8 cellular contexts compared by ENCODE assay signal in genomic region chr9:5450360-5451051, GRCh38. TPM values are rescaled to one million over a fixed set of nuclear protein-coding genes. Genes with fewer than 3 reads are reported as not detected.
DNase-seq lines count a peak whose midpoint lies in the region; ATAC-seq and TF ChIP-seq lines count a peak whose summit lies in the region.

TSS of gene CD274 (plus strand) at chr9:5450542. CDS start at chr9:5456114, 5,572 bp downstream.

- H3K4me1 ChIP-seq in PC-3 (ENCODE audit: insufficient read depth, low read length): peaks cover 82% of the 10 kb centered on the region

- H3K27ac ChIP-seq in PC-3 (ENCODE audit: low read length): peak within 1 kb of the TSS; percentile 71

- POLR2A ChIA-PET in PC-3 (lab: Charles Lee; ENCODE audit: unreplicated experiment): interaction anchor here (0.6 kb wide), 1 partner anchor 960 kb away, joined by 3 read pairs; the partner anchor contains the start of gene SLC1A1

- peak; percentile 50 for ATAC-seq in GM19468 (IDR thresholded peaks at IDR 0.05; ENCODE audit: extremely low read depth, unreplicated experiment)
- peak; percentile 85 for ATAC-seq in PC-3
- ATAC-seq in activated T-cell treated with anti-CD3 and anti-CD28 coated beads, Interleukin-2, amount 50 U/mL, for 72 hours (replicated peaks in 1 of 2): peak; percentile 79 to 80
- peak; percentile 91 to 95 for ATAC-seq in naive B cell (ENCODE audit: low read depth in 2 of 2)
- ATAC-seq in stimulated activated effector memory CD8-positive, alpha-beta T cell treated with anti-CD3 and anti-CD28 coated beads, Interleukin-12 subunit alpha, Interleukin-12 subunit beta, amount 100 ng/mL, for 72 hours: peak; percentile 84

- H3K79me2 ChIP-seq in PC-3 (ENCODE audit: low read length): peaks cover 50% of the 10 kb centered on the region

- H3K4me3 Mint-ChIP-seq in activated T-cell treated with anti-CD3 and anti-CD28 coated beads, Interleukin-2, amount 50 U/mL, for 72 hours: peak within 1 kb of the TSS; percentile 87 to 93
- H3K4me3 Mint-ChIP-seq in naive B cell: peak within 1 kb of the TSS; percentile 91 to 97 (median 93)
- H3K4me3 Mint-ChIP-seq in stimulated activated effector memory CD8-positive, alpha-beta T cell treated with anti-CD3 and anti-CD28 coated beads, Interleukin-12 subunit alpha, Interleukin-12 subunit beta, amount 100 ng/mL, for 72 hours: peak within 1 kb of the TSS; percentile 86

- H3K36me3 ChIP-seq in PC-3 (ENCODE audit: low read depth, low read length): no peaks in the 10 kb centered on the region

- H3F3A ChIP-seq in PC-3 (ENCODE audit: low read length, unreplicated experiment): no peaks in the 10 kb centered on the region

- H3K27me3 ChIP-seq in PC-3 (ENCODE audit: low read length): no peaks in the 10 kb centered on the region

- DNase-seq in COLO829 (ENCODE audit: low spot score) (peak; percentile 29), HT1080 (ENCODE audit: low read depth) (peak; percentile 97), PC-3 (peak; percentile 92), fibroblast of gingiva (ENCODE audit: low read depth) (peak; percentile 83), naive B cell (peak; percentile 71)
- DNase-seq in activated T-cell treated with anti-CD3 and anti-CD28 coated beads, Interleukin-2, amount 50 U/mL, for 72 hours: peak; percentile 88 to 93
- peak; percentile 72 to 91 for DNase-seq in stimulated activated effector memory CD8-positive, alpha-beta T cell treated with anti-CD3 and anti-CD28 coated beads, Interleukin-12 subunit alpha, Interleukin-12 subunit beta, amount 100 ng/mL, for 72 hours (ENCODE audit: low spot score in 2 of 2)

- no peaks in the 10 kb centered on the region for H3K9me3 ChIP-seq in PC-3 (ENCODE audit: low read length)

- H3K9me2 ChIP-seq in PC-3 (replicated peaks; ENCODE audit: low read length): no peaks in the 10 kb centered on the region

- H3K4me2 ChIP-seq in PC-3 (ENCODE audit: low read length): peak within 1 kb of the TSS; percentile 91

- no peaks in the 10 kb centered on the region for H3K9me3 Mint-ChIP-seq in activated T-cell treated with anti-CD3 and anti-CD28 coated beads, Interleukin-2, amount 50 U/mL, for 72 hours
- H3K9me3 Mint-ChIP-seq in naive B cell: no peaks in the 10 kb centered on the region
- H3K9me3 Mint-ChIP-seq in stimulated activated effector memory CD8-positive, alpha-beta T cell treated with anti-CD3 and anti-CD28 coated beads, Interleukin-12 subunit alpha, Interleukin-12 subunit beta, amount 100 ng/mL, for 72 hours: no peaks in the 10 kb centered on the region

- peak; percentile 72 for TF ChIP-seq CTCF in PC-3 (conservative IDR thresholded peaks at IDR 0.05; ENCODE audit: low read depth, low read length)

- no peaks in the 10 kb centered on the region for H3K27me3 Mint-ChIP-seq in activated T-cell treated with anti-CD3 and anti-CD28 coated beads, Interleukin-2, amount 50 U/mL, for 72 hours (ENCODE audit: low read depth)
- H3K27me3 Mint-ChIP-seq in naive B cell: no peaks in the 10 kb centered on the region

- H3K4me1 Mint-ChIP-seq in activated T-cell treated with anti-CD3 and anti-CD28 coated beads, Interleukin-2, amount 50 U/mL, for 72 hours (ENCODE audit: low read depth): peaks cover 85% of the 10 kb centered on the region
- H3K4me1 Mint-ChIP-seq in naive B cell: peaks cover 19 to 36% (median 24%) of the 10 kb centered on the region in 3 donors
- peaks cover 64% of the 10 kb centered on the region for H3K4me1 Mint-ChIP-seq in stimulated activated effector memory CD8-positive, alpha-beta T cell treated with anti-CD3 and anti-CD28 coated beads, Interleukin-12 subunit alpha, Interleukin-12 subunit beta, amount 100 ng/mL, for 72 hours

- intact Hi-C loops in PC-3 (cut with micrococcal nuclease): loop anchor here (1.0 to 2.0 kb wide), 2 partner anchors 140 to 264 kb away; no protein-coding TSS in a partner anchor

- peak within 1 kb of the TSS; percentile 79 for H3K4me3 ChIP-seq in PC-3 (ENCODE audit: low read length)

- CTCF ChIA-PET in PC-3 (lab: Charles Lee): interaction anchor here (0.5 to 1.5 kb wide), 5 partner anchors 18 to 150 kb away, joined by 3 to 10 read pairs (median 3); no protein-coding TSS in a partner anchor

- BruUV-seq in PC-3 (replicated peaks; lab: Mats Ljungman, UMichigan): TSS peak; percentile 75

- peak within 1 kb of the TSS; percentile 59 for H3K9ac ChIP-seq in PC-3 (ENCODE audit: low read length)

- H3K36me3 Mint-ChIP-seq in activated T-cell treated with anti-CD3 and anti-CD28 coated beads, Interleukin-2, amount 50 U/mL, for 72 hours (ENCODE audit: insufficient read depth in 2 of 2): peaks cover 5% of the 10 kb centered on the region in 2 donors
- H3K36me3 Mint-ChIP-seq in naive B cell: no peaks in the 10 kb centered on the region
- peaks cover 30% of the 10 kb centered on the region for H3K36me3 Mint-ChIP-seq in stimulated activated effector memory CD8-positive, alpha-beta T cell treated with anti-CD3 and anti-CD28 coated beads, Interleukin-12 subunit alpha, Interleukin-12 subunit beta, amount 100 ng/mL, for 72 hours

- H4K20me1 ChIP-seq in PC-3 (ENCODE audit: low read length): no peaks in the 10 kb centered on the region

- peak within 1 kb of the TSS; percentile 98 for H3K27ac Mint-ChIP-seq in activated T-cell treated with anti-CD3 and anti-CD28 coated beads, Interleukin-2, amount 50 U/mL, for 72 hours
- peak within 1 kb of the TSS; percentile 26 to 97 (median 90) for H3K27ac Mint-ChIP-seq in naive B cell
- peak within 1 kb of the TSS; percentile 93 for H3K27ac Mint-ChIP-seq in stimulated activated effector memory CD8-positive, alpha-beta T cell treated with anti-CD3 and anti-CD28 coated beads, Interleukin-12 subunit alpha, Interleukin-12 subunit beta, amount 100 ng/mL, for 72 hours

- peak within 1 kb of the TSS; percentile 68 for H2AFZ ChIP-seq in PC-3 (ENCODE audit: low read length)

RNA-seq across cellular contexts. Expression of gene CD274, which starts in this region (rescaled TPM):
- 14.3 and 30.5 TPM in 2 replicates for total RNA-seq in HT1080 (2014; rRNA removed; shearing (Covaris generic))
- polyA plus RNA-seq in HT1080 (2015; cell fraction: cytosol; rRNA removed): 24.7 and 30.3 TPM in 2 replicates
- polyA plus RNA-seq in HT1080 (2015; cell fraction: nucleus; rRNA removed): 86.8 and 91.0 TPM in 2 replicates
- total RNA-seq in PC-3 (2014; rRNA removed): 3.8 and 5.1 TPM in 2 replicates
- total RNA-seq in activated T-cell treated with anti-CD3 and anti-CD28 coated beads, Interleukin-2, amount 50 U/mL, for 72 hours: 10 to 100 TPM; 16.4 to 36.3 TPM
- polyA plus RNA-seq in naive B cell (ENCODE audit: low read depth in 6 of 6): under 1 TPM in 5 of 6 donors, not detected in 1; 0.29 to 0.61 (median 0.40) TPM

Comparison
In these comparisons a context has a peak if more than half of its experiments do, and no peak if none do; other contexts are left out.
1. Peak in every context shown above with its lines: DNase-seq, ATAC-seq, H3K4me3 ChIP-seq and H3K27ac ChIP-seq.
2. Peak in DNase-seq and ATAC-seq in naive B cell; RNA of the gene not detected or under 1 TPM.
3. DNase-seq: peak in every context shown above with its lines; median percentile 97 in HT1080; 92 in PC-3; 90 in activated T-cell treated with anti-CD3 and anti-CD28 coated beads, Interleukin-2, amount 50 U/mL, for 72 hours; 83 in fibroblast of gingiva; 82 in stimulated activated effector memory CD8-positive, alpha-beta T cell treated with anti-CD3 and anti-CD28 coated beads, Interleukin-12 subunit alpha, Interleukin-12 subunit beta, amount 100 ng/mL, for 72 hours; 71 in naive B cell; 29 in COLO829.